8 cellular contexts compared by ENCODE assay signal in the genomic region with DNA sequence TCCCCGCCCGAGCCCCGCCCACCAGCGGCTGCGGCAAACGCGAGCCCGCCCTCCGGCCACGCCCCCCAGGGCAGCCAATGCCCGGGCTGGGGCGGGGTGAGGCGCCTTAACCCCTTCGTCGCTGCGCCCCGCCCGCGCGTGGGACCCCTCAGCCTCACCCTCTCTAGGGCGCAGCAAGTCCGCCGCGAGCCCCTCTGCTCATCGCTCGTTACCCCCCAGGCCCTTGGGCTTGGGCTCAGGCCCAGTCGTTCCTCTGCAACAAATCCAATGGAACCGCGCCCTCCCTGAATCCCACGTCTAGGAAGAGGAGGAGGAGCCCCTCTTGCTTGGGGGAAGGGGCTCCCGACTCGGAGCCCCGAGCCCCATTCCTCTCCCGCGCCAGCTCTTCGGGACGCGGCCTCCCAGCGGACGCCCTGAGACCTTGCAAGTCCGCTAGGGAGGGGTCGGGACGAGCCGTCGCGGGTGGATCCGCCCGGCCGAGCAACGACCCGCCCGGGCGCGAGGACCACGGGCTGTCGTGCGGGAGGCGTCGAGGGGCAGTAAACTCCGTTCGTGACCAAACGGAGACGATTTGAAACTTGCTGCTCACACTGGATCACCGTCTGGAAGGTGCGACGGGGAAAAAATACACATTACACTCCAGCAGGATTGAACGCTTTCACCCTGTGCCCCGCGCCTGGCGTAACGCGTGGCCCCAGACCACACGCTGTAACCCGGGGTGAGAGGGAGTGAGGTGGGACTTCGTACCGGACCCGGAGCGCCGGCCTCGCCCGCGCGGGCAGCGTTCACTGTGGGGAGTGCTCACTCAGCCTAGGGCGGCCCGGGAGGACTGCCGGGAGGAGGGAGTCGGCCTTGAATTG. TPM values are rescaled to one million over a fixed set of nuclear protein-coding genes. Genes with fewer than 3 reads are reported as not detected.
DNase-seq lines count a peak whose midpoint lies in the region; ATAC-seq and TF ChIP-seq lines count a peak whose summit lies in the region.

No MANE protein-coding gene starts in this region.

- no peak for TF ChIP-seq EP300 in gastroesophageal sphincter (IDR thresholded peaks at IDR 0.05)

- no peaks in the 10 kb centered on the region for H3K9me3 Mint-ChIP-seq in activated naive CD4-positive, alpha-beta T cell treated with anti-CD3 and anti-CD28 coated beads for 36 hours

- WGBS in GM23248 (ENCODE audit: low coverage in 1 of 2, low lambda C conversion rate in 2 of 2, missing lambda C conversion rate in 2 of 2), 2 experiments, result 2% methylated on average over 76 to 77 of the region's 88 CpGs
- 0 to 8% methylated on average over 2 to 5 of the region's 88 CpGs for WGBS in gastroesophageal sphincter (ENCODE audit: low coverage in 1 of 2), 2 donors

- peak overlapping the region; percentile 95 for H3K4me2 ChIP-seq in GM23248 (ENCODE audit: unreplicated experiment)

- peak overlapping the region; percentile 89 for H3K9ac ChIP-seq in GM23248

- H3K4me3 ChIP-seq in GM23248 (peak overlapping the region; percentile 90), gastroesophageal sphincter (peak overlapping the region; percentile 64 to 92), neutrophil (ENCODE audit: low read depth in 1 of 2, low read length in 1 of 2) (peak overlapping the region; percentile 81 to 96)

- peak overlapping the region; percentile 83 for H3K4me3 Mint-ChIP-seq in activated naive CD4-positive, alpha-beta T cell treated with anti-CD3 and anti-CD28 coated beads for 36 hours

- H3K27me3 ChIP-seq in GM23248 (replicated peaks; ENCODE audit: insufficient read depth), result no peaks in the 10 kb centered on the region
- no peaks in the 10 kb centered on the region for H3K27me3 ChIP-seq in gastroesophageal sphincter
- peaks cover 83% of the 10 kb centered on the region for H3K27me3 ChIP-seq in neutrophil

- H3K36me3 Mint-ChIP-seq in activated naive CD4-positive, alpha-beta T cell treated with anti-CD3 and anti-CD28 coated beads for 36 hours (ENCODE audit: low read depth), result no peaks in the 10 kb centered on the region

- peak; percentile 97 for ATAC-seq in gastroesophageal sphincter

- no peaks in the 10 kb centered on the region for H3K79me2 ChIP-seq in GM23248 (ENCODE audit: insufficient read depth)

- H3K4me1 ChIP-seq in GM23248 (ENCODE audit: insufficient read depth) (peaks cover 16% of the 10 kb centered on the region), gastroesophageal sphincter (peaks cover 0 to 38% (median 7%) of the 10 kb centered on the region in 3 donors), neutrophil (ENCODE audit: control insufficient read depth in 1 of 2, insufficient read depth in 1 of 2, low read depth in 1 of 2, low read length in 1 of 2) (peaks cover 12 to 18% of the 10 kb centered on the region in 2 experiments)

- CTCF ChIA-PET in activated naive CD4-positive, alpha-beta T cell treated with anti-CD3 and anti-CD28 coated beads for 36 hours (lab: Charles Lee), result interaction anchor here (0.5 to 0.7 kb wide), 2 partner anchors 55 to 120 kb away, joined by 3 read pairs; no protein-coding TSS in a partner anchor

- no peaks in the 10 kb centered on the region for H3K9me3 ChIP-seq in GM23248 (ENCODE audit: low read depth)
- H3K9me3 ChIP-seq in gastroesophageal sphincter, result no peaks in the 10 kb centered on the region
- H3K9me3 ChIP-seq in neutrophil, result no peaks in the 10 kb centered on the region

- no peak overlapping the region for H3K27ac Mint-ChIP-seq in activated naive CD4-positive, alpha-beta T cell treated with anti-CD3 and anti-CD28 coated beads for 36 hours

- DNase-seq in DMS79 (lab: John Stamatoyannopoulos, UW) (peak; percentile 62), GM23248 (peak; percentile 95), LHCN-M2 (ENCODE audit: low read depth) (peak; percentile 68), SK-MEL-5 (ENCODE audit: low read depth, low spot score) (peak; percentile 85), substantia nigra (lab: John Stamatoyannopoulos, UW) (peak in 45 of 49 donors; percentile 26 to 94 (median 77))
- DNase-seq in activated naive CD4-positive, alpha-beta T cell treated with anti-CD3 and anti-CD28 coated beads for 36 hours, result peak; percentile 89

- H3K36me3 ChIP-seq in GM23248 (ENCODE audit: low read depth) (no peaks in the 10 kb centered on the region), gastroesophageal sphincter (no peaks in the 10 kb centered on the region), neutrophil (no peaks in the 10 kb centered on the region)

- H3K4me1 Mint-ChIP-seq in activated naive CD4-positive, alpha-beta T cell treated with anti-CD3 and anti-CD28 coated beads for 36 hours (ENCODE audit: low read depth), result peaks cover 12% of the 10 kb centered on the region

- peaks cover 13% of the 10 kb centered on the region for H3F3A ChIP-seq in GM23248 (ENCODE audit: insufficient read depth)

- peak in 1 of 2 donors; percentile 11 for TF ChIP-seq POLR2A in gastroesophageal sphincter (IDR thresholded peaks at IDR 0.05)

- TF ChIP-seq CTCF in gastroesophageal sphincter (IDR thresholded peaks at IDR 0.05), result peak in 3 of 4 experiments; percentile 6 to 35 (median 11)
- peak; percentile 31 for TF ChIP-seq CTCF in neutrophil (IDR thresholded peaks at IDR 0.05)

- peak overlapping the region; percentile 92 for H2AFZ ChIP-seq in GM23248

- no peaks in the 10 kb centered on the region for H3K9me2 ChIP-seq in GM23248 (ENCODE audit: insufficient read depth)

- H3K27ac ChIP-seq in GM23248, result peak overlapping the region; percentile 39
- peak overlapping the region; percentile 11 to 85 (median 82) for H3K27ac ChIP-seq in gastroesophageal sphincter
- H3K27ac ChIP-seq in neutrophil, result peak overlapping the region; percentile 10
- peak overlapping the region; percentile 59 for H3K27ac ChIP-seq in substantia nigra (ENCODE audit: low read depth, low read length, poor library complexity, severe bottlenecking)

- intact Hi-C loops in activated naive CD4-positive, alpha-beta T cell treated with anti-CD3 and anti-CD28 coated beads for 36 hours (cut with micrococcal nuclease), result loop anchor here (1.0 to 5.0 kb wide), 3 partner anchors 17 to 57 kb away; partner anchors contain the start of gene DDRGK1

- in situ Hi-C loops in GM23248 (cut with MboI) (no loop called here), SK-MEL-5 (cut with HindIII; ENCODE audit: low pct_unique_long_range_greater_than_20kb, low sequenced_read_pairs) (no loop called here)

- H4K20me1 ChIP-seq in GM23248 (ENCODE audit: insufficient read depth), result no peaks in the 10 kb centered on the region

- peaks cover 11% of the 10 kb centered on the region for H3K27me3 Mint-ChIP-seq in activated naive CD4-positive, alpha-beta T cell treated with anti-CD3 and anti-CD28 coated beads for 36 hours (ENCODE audit: low read depth)

RNA-seq across cellular contexts. Expression of gene LZTS3, which starts 0.5 kb away (rescaled TPM):
- 9.0 and 12.1 TPM in 2 replicates for total RNA-seq in GM23248 (2014; rRNA removed; shearing (Covaris generic))
- polyA plus RNA-seq in GM23248 (2016; fragmentation: Nextera tagmentation; extraction: Ambion mirVana), result 3.3 and 3.9 TPM in 2 replicates
- total RNA-seq in LHCN-M2 (2014; rRNA removed), result 5.5 and 6.7 TPM in 2 replicates
- 3.9 TPM for polyA plus RNA-seq in LHCN-M2 (2012)
- total RNA-seq in SK-MEL-5 (2014; rRNA removed; shearing (Covaris generic)), result 5.1 and 5.2 TPM in 2 replicates
- polyA plus RNA-seq in SK-MEL-5 (2015; cell fraction: cytosol; rRNA removed), result 8.0 and 8.5 TPM in 2 replicates
- 6.3 and 8.2 TPM in 2 replicates for polyA plus RNA-seq in SK-MEL-5 (2015; cell fraction: nucleus; rRNA removed)
- total RNA-seq in activated naive CD4-positive, alpha-beta T cell treated with anti-CD3 and anti-CD28 coated beads for 36 hours, result 1 to 10 TPM; 1.2 to 1.4 TPM
- 10 to 100 TPM; 11.3 to 17.0 (median 12.2) TPM for total RNA-seq in gastroesophageal sphincter

RNA-seq across cellular contexts. Expression of gene FASTKD5, which starts 14.1 kb away (rescaled TPM):
- total RNA-seq in GM23248 (2014; rRNA removed; shearing (Covaris generic)), result 12.5 and 15.7 TPM in 2 replicates
- polyA plus RNA-seq in GM23248 (2016; fragmentation: Nextera tagmentation; extraction: Ambion mirVana), result 11.2 and 11.3 TPM in 2 replicates
- 22.9 and 24.7 TPM in 2 replicates for total RNA-seq in LHCN-M2 (2014; rRNA removed)
- polyA plus RNA-seq in LHCN-M2 (2012), result 7.6 TPM
- total RNA-seq in SK-MEL-5 (2014; rRNA removed; shearing (Covaris generic)), result 43.5 and 50.5 TPM in 2 replicates
- polyA plus RNA-seq in SK-MEL-5 (2015; cell fraction: cytosol; rRNA removed), result 33.2 and 39.8 TPM in 2 replicates
- polyA plus RNA-seq in SK-MEL-5 (2015; cell fraction: nucleus; rRNA removed), result 17.2 and 19.6 TPM in 2 replicates
- 10 to 100 TPM; 11.8 to 12.0 TPM for total RNA-seq in activated naive CD4-positive, alpha-beta T cell treated with anti-CD3 and anti-CD28 coated beads for 36 hours
- total RNA-seq in gastroesophageal sphincter, result 10 to 100 TPM; 13.5 to 19.0 (median 17.4) TPM

RNA-seq across cellular contexts. Expression of gene UBOX5, which starts 14.1 kb away (rescaled TPM):
- 3.8 and 6.4 TPM in 2 replicates for total RNA-seq in GM23248 (2014; rRNA removed; shearing (Covaris generic))
- 5.3 and 5.8 TPM in 2 replicates for polyA plus RNA-seq in GM23248 (2016; fragmentation: Nextera tagmentation; extraction: Ambion mirVana)
- total RNA-seq in LHCN-M2 (2014; rRNA removed) (5.1 and 5.3 TPM in 2 replicates), gastroesophageal sphincter (10 to 100 TPM in 1 of 4 donors, 1 to 10 TPM in 3; 4.8 to 10.5 (median 8.4) TPM)
- polyA plus RNA-seq in LHCN-M2 (2012), result 4.1 TPM
- 4.4 and 5.6 TPM in 2 replicates for total RNA-seq in SK-MEL-5 (2014; rRNA removed; shearing (Covaris generic))
- polyA plus RNA-seq in SK-MEL-5 (2015; cell fraction: cytosol; rRNA removed), result 6.4 and 7.1 TPM in 2 replicates
- polyA plus RNA-seq in SK-MEL-5 (2015; cell fraction: nucleus; rRNA removed), result 5.8 and 5.9 TPM in 2 replicates
- 1 to 10 TPM; 5.4 to 5.9 TPM for total RNA-seq in activated naive CD4-positive, alpha-beta T cell treated with anti-CD3 and anti-CD28 coated beads for 36 hours

RNA-seq across cellular contexts. Expression of gene DDRGK1, which starts 30.7 kb away (rescaled TPM):
- 50.8 and 63.0 TPM in 2 replicates for total RNA-seq in GM23248 (2014; rRNA removed; shearing (Covaris generic))
- polyA plus RNA-seq in GM23248 (2016; fragmentation: Nextera tagmentation; extraction: Ambion mirVana), result 55.9 and 56.7 TPM in 2 replicates
- 51.3 and 52.6 TPM in 2 replicates for total RNA-seq in LHCN-M2 (2014; rRNA removed)
- 41.3 TPM for polyA plus RNA-seq in LHCN-M2 (2012)
- total RNA-seq in SK-MEL-5 (2014; rRNA removed; shearing (Covaris generic)), result 85.3 and 85.5 TPM in 2 replicates
- polyA plus RNA-seq in SK-MEL-5 (2015; cell fraction: cytosol; rRNA removed), result 79.9 and 99.1 TPM in 2 replicates
- polyA plus RNA-seq in SK-MEL-5 (2015; cell fraction: nucleus; rRNA removed), result 33.1 and 37.8 TPM in 2 replicates
- 10 to 100 TPM; 78.2 to 79.5 TPM for total RNA-seq in activated naive CD4-positive, alpha-beta T cell treated with anti-CD3 and anti-CD28 coated beads for 36 hours
- total RNA-seq in gastroesophageal sphincter, result 10 to 100 TPM; 62.0 to 82.5 (median 69.8) TPM

RNA-seq across cellular contexts. Expression of gene ITPA, which starts 35.5 kb away (rescaled TPM):
- 43.6 and 47.2 TPM in 2 replicates for total RNA-seq in GM23248 (2014; rRNA removed; shearing (Covaris generic))
- 63.8 and 72.4 TPM in 2 replicates for polyA plus RNA-seq in GM23248 (2016; fragmentation: Nextera tagmentation; extraction: Ambion mirVana)
- total RNA-seq in LHCN-M2 (2014; rRNA removed), result 66.0 and 71.0 TPM in 2 replicates
- polyA plus RNA-seq in LHCN-M2 (2012), result 89.9 TPM
- total RNA-seq in SK-MEL-5 (2014; rRNA removed; shearing (Covaris generic)), result 158 and 187 TPM in 2 replicates
- 112 and 136 TPM in 2 replicates for polyA plus RNA-seq in SK-MEL-5 (2015; cell fraction: cytosol; rRNA removed)
- 342 and 376 TPM in 2 replicates for polyA plus RNA-seq in SK-MEL-5 (2015; cell fraction: nucleus; rRNA removed)
- total RNA-seq in activated naive CD4-positive, alpha-beta T cell treated with anti-CD3 and anti-CD28 coated beads for 36 hours, result 10 to 100 TPM; 38.2 to 42.1 TPM
- 10 to 100 TPM; 23.5 to 26.8 (median 25.2) TPM for total RNA-seq in gastroesophageal sphincter

Comparison
In these comparisons a context has a peak if more than half of its experiments do, and no peak if none do; other contexts are left out.
1. Peak in every context shown above with its lines: DNase-seq, ATAC-seq, H3K4me3 ChIP-seq and H3K27ac ChIP-seq.
2. H3K27ac ChIP-seq: peak in every context shown above with its lines; median percentile 82 in gastroesophageal sphincter; 59 in substantia nigra; 39 in GM23248; 10 in neutrophil.